30 cellular contexts compared by ENCODE assay signal in genomic region chr16:69554495-69554894, GRCh38. TPM values are rescaled to one million over a fixed set of nuclear protein-coding genes. Genes with fewer than 3 reads are reported as not detected.
DNase-seq lines count a peak whose midpoint lies in the region; ATAC-seq, FAIRE-seq and TF ChIP-seq lines count a peak whose summit lies in the region.
"Had no signal": no experiment of that assay in that cellular context is flagged by ENCODE, and none has a peak within 500 bp of the region (broad histone marks: within the 10 kb centered on the region; RNA-seq: fewer than 3 reads in every experiment).

No MANE protein-coding gene starts in this region.

- no peaks in the 10 kb centered on the region for H3K36me3 ChIP-seq in SJCRH30
- no peaks in the 10 kb centered on the region for H3K36me3 ChIP-seq in esophagus muscularis mucosa
- no peaks in the 10 kb centered on the region for H3K36me3 ChIP-seq in A673 (ENCODE audit: insufficient read depth, low read length, poor library complexity, severe bottlenecking)
- H3K36me3 ChIP-seq in psoas muscle (ENCODE audit: insufficient read depth in 1 of 2, low read depth in 1 of 2), result no peaks in the 10 kb centered on the region
- H3K36me3 ChIP-seq: cardiac muscle cell, esophagus squamous epithelium had no signal

- POLR2A ChIA-PET in A673 (lab: Charles Lee; ENCODE audit: low non-redundant PET), result interaction anchor here (0.6 kb wide), 1 partner anchor 31 kb away, joined by 3 read pairs; no protein-coding TSS in a partner anchor

- 90% methylated on average over 2 of the region's 2 CpGs for WGBS in esophagus muscularis mucosa
- WGBS in psoas muscle, 3 donors, result 93 to 95% (median 94%) methylated on average over 2 of the region's 2 CpGs

- BruUV-seq in A673 (replicated peaks; lab: Mats Ljungman, UMichigan), result no TSS peak

- TF ChIP-seq EP300 in Ishikawa (IDR thresholded peaks at IDR 0.05; ENCODE audit: borderline replicate concordance) (no peak), esophagus muscularis mucosa (IDR thresholded peaks at IDR 0.05) (no peak)

- TF ChIP-seq CTCF in esophagus muscularis mucosa (IDR thresholded peaks at IDR 0.05) (no peak), A673 (conservative IDR thresholded peaks at IDR 0.05; ENCODE audit: low read depth, low read length) (no peak), psoas muscle (IDR thresholded peaks at IDR 0.05) (no peak)

- H3K27me3 ChIP-seq in SJCRH30 (no peaks in the 10 kb centered on the region), esophagus muscularis mucosa (peaks cover 0 to 12% (median 0%) of the 10 kb centered on the region in 4 donors), A673 (replicated peaks; ENCODE audit: insufficient read depth, low read depth, low read length, poor library complexity) (no peaks in the 10 kb centered on the region), psoas muscle (ENCODE audit: insufficient read depth in 3 of 3, low read length in 2 of 3) (no peaks in the 10 kb centered on the region)
- H3K27me3 ChIP-seq: cardiac muscle cell, esophagus squamous epithelium had no signal

- intact Hi-C loops in esophagus muscularis mucosa (cut with DNase I) (no loop called here), A673 (cut with micrococcal nuclease; ENCODE audit: unreplicated experiment) (no loop called here), psoas muscle (cut with DNase I) (no loop called here)

- CTCF ChIA-PET in A673 (lab: Charles Lee), result no interaction called here

- DNase-seq in NCI-H82 (lab: John Stamatoyannopoulos, UW) (peak; percentile 1), NCI-H82 treated with DMSO at 0.1 percent for 48 hours (lab: John Stamatoyannopoulos, UW; ENCODE audit: unreplicated experiment) (no peak), SJCRH30 (peak; percentile 6 to 29), esophagus muscularis mucosa (ENCODE audit: extremely low spot score) (peak; percentile 24), A673 (ENCODE audit: low spot score) (no peak), psoas muscle (no peak), GM12891 (ENCODE audit: insufficient read length, low spot score) (no peak)
- DNase-seq: 8988T; activated CD4-positive, CD25-positive, alpha-beta regulatory T cell treated with anti-CD3 and anti-CD28 coated beads, Interleukin-2, amount 50 U/mL, for 72 hours; activated CD8-positive, alpha-beta memory T cell treated with anti-CD3 and anti-CD28 coated beads for 24 hours; activated naive CD4-positive, alpha-beta T cell; activated T-cell treated with anti-CD3 and anti-CD28 coated beads, Interleukin-2, amount 50 U/mL, for 1 hour; aorta; CD8-positive, alpha-beta memory T cell; effector memory CD8-positive, alpha-beta T cell; esophagus squamous epithelium; GOT3; mesendoderm; naive B cell; NCI-H187 treated with DMSO at 0.1 percent for 48 hours; NCI-H526; small intestine; stimulated activated CD4-positive, alpha-beta T cell treated with anti-CD3 and anti-CD28 coated beads, Interleukin-1b, Interleukin-23, amount 100 ng/mL, for 48 hours; substantia nigra had no signal

- H3K4me3 ChIP-seq in SJCRH30 (no peak overlapping the region), esophagus muscularis mucosa (no peak overlapping the region), A673 (ENCODE audit: low read depth, low read length, poor library complexity, severe bottlenecking) (no peak overlapping the region), psoas muscle (no peak overlapping the region)
- H3K4me3 ChIP-seq: cardiac muscle cell, coronary artery, esophagus squamous epithelium had no signal

- TF ChIP-seq RAD21 in Ishikawa (IDR thresholded peaks at IDR 0.05; ENCODE audit: low read depth), result no peak

- H3K4me1 ChIP-seq in SJCRH30, result no peaks in the 10 kb centered on the region
- H3K4me1 ChIP-seq in esophagus muscularis mucosa, result no peaks in the 10 kb centered on the region
- no peaks in the 10 kb centered on the region for H3K4me1 ChIP-seq in A673 (ENCODE audit: insufficient read depth, low read length, poor library complexity, severe bottlenecking)
- no peaks in the 10 kb centered on the region for H3K4me1 ChIP-seq in psoas muscle

- no peak for TF ChIP-seq POLR2A in esophagus muscularis mucosa (IDR thresholded peaks at IDR 0.05; ENCODE audit: low read depth)
- no peak for TF ChIP-seq POLR2A in GM12891 (IDR thresholded peaks at IDR 0.05; ENCODE audit: low read depth, low read length)

- no peak for ATAC-seq in psoas muscle
- ATAC-seq: effector memory CD8-positive, alpha-beta T cell; left lobe of liver had no signal

- H3K27ac ChIP-seq in SJCRH30 (no peak overlapping the region), esophagus muscularis mucosa (replicated peaks in 1 of 4) (no peak overlapping the region), A673 (ENCODE audit: low read depth, low read length, poor library complexity, severe bottlenecking) (no peak overlapping the region), psoas muscle (no peak overlapping the region)
- H3K27ac ChIP-seq: cardiac muscle cell, coronary artery, esophagus squamous epithelium had no signal

- H3K9me3 ChIP-seq in SJCRH30 (replicated peaks) (no peaks in the 10 kb centered on the region), esophagus muscularis mucosa (no peaks in the 10 kb centered on the region), A673 (ENCODE audit: low read depth, low read length, poor library complexity, severe bottlenecking) (no peaks in the 10 kb centered on the region), psoas muscle (no peaks in the 10 kb centered on the region)
- H3K9me3 ChIP-seq: esophagus squamous epithelium had no signal

- FAIRE-seq in GM12891 (lab: Jason Lieb, UNC), result no peak
- FAIRE-seq: frontal cortex, small intestine, TTC549 had no signal

TF ChIP-seq in Ishikawa, 13 proteins besides CTCF, POLR2A, EP300 and RAD21:
- no peak for TF ChIP-seq TAF1 (IDR thresholded peaks at IDR 0.05; ENCODE audit: low read depth)
- TF ChIP-seq, protein P1, sequence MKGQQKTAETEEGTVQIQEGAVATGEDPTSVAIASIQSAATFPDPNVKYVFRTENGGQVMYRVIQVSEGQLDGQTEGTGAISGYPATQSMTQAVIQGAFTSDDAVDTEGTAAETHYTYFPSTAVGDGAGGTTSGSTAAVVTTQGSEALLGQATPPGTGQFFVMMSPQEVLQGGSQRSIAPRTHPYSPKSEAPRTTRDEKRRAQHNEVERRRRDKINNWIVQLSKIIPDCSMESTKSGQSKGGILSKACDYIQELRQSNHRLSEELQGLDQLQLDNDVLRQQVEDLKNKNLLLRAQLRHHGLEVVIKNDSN (IDR thresholded peaks at IDR 0.05), result peak; percentile 68

TF ChIP-seq in GM12891, 5 proteins besides CTCF, POLR2A, EP300 and RAD21:
- TF ChIP-seq POU2F2 (IDR thresholded peaks at IDR 0.05; ENCODE audit: low read depth, low read length) (no peak), POLR2AphosphoS5 (IDR thresholded peaks at IDR 0.05; ENCODE audit: low read depth, low read length) (no peak), TAF1 (IDR thresholded peaks at IDR 0.05; ENCODE audit: low read depth, low read length) (no peak), PAX5 (IDR thresholded peaks at IDR 0.05; ENCODE audit: insufficient read depth, low read length, severe bottlenecking) (no peak), SPI1 (IDR thresholded peaks at IDR 0.05; ENCODE audit: low read depth, low read length) (no peak)

RNA-seq across cellular contexts. Expression of gene NFAT5, which starts 11.3 kb away (rescaled TPM):
- total RNA-seq in SJCRH30 (2014; rRNA removed; shearing (Covaris generic)), result 5.6 and 5.7 TPM in 2 replicates
- total RNA-seq in esophagus muscularis mucosa (10 to 100 TPM; 47.1 to 68.4 (median 59.6) TPM), A673 (2021) (32.0 and 34.8 TPM in 2 replicates), psoas muscle (10 to 100 TPM; 18.8 to 27.9 (median 22.4) TPM)
- polyA plus RNA-seq in psoas muscle, result 1 to 10 TPM; 1.6 to 5.9 (median 2.0) TPM
- 4.7 TPM for polyA plus RNA-seq in GM12891 (2012; ENCODE audit: low read depth, missing spikeins)

Comparison
In these comparisons a context has a peak if more than half of its experiments do, and no peak if none do; other contexts are left out.
1. DNase-seq: peak in NCI-H82 (single experiment), SJCRH30 (2 of 2) and esophagus muscularis mucosa (single experiment); none in NCI-H82 treated with DMSO at 0.1 percent for 48 hours (single experiment), A673 (single experiment), psoas muscle (0 of 2) and GM12891 (single experiment).